25 cellular contexts compared by ENCODE assay signal in genomic region chr4:1467581-1468458, GRCh38.
"Had no signal": no experiment of that assay in that cellular context is flagged by ENCODE, and none has a peak within 500 bp of the region (broad histone marks: within the 10 kb centered on the region; RNA-seq: fewer than 3 reads in every experiment).

No MANE protein-coding gene starts in this region.

- H3K27me3 Mint-ChIP-seq: progenitor cell of endocrine pancreas had no signal

- H3K36me3 ChIP-seq: esophagus squamous epithelium, lower lobe of right lung, neutrophil, right atrium auricular region, sigmoid colon, thoracic aorta, tibial nerve, upper lobe of right lung, uterus had no signal

- H3K4me3 Mint-ChIP-seq: immature natural killer cell; naive thymus-derived CD8-positive, alpha-beta T cell; nephron progenitor cell; stimulated activated memory B cell treated with anti-CD40 and anti-IgM and Interleukin-4, amounts not matched to agents 10 μg/mL and 1 μg/mL and 100 μg/mL, for 72 hours had no signal

- H3K27ac Mint-ChIP-seq: immature natural killer cell; naive thymus-derived CD8-positive, alpha-beta T cell; nephron progenitor cell; progenitor cell of endocrine pancreas; stimulated activated memory B cell treated with anti-CD40 and anti-IgM and Interleukin-4, amounts not matched to agents 10 μg/mL and 1 μg/mL and 100 μg/mL, for 72 hours had no signal

- H3K9me3 ChIP-seq: esophagus squamous epithelium, lower lobe of right lung, neutrophil, right atrium auricular region, sigmoid colon, thoracic aorta, tibial nerve, upper lobe of right lung, uterus had no signal

- H3K4me1 Mint-ChIP-seq: immature natural killer cell; naive thymus-derived CD8-positive, alpha-beta T cell; stimulated activated memory B cell treated with anti-CD40 and anti-IgM and Interleukin-4, amounts not matched to agents 10 μg/mL and 1 μg/mL and 100 μg/mL, for 72 hours had no signal

- H3K27ac ChIP-seq: coronary artery, esophagus squamous epithelium, lower lobe of right lung, neutrophil, parathyroid adenoma, right atrium auricular region, sigmoid colon, thoracic aorta, tibial nerve, upper lobe of right lung, uterus had no signal

- DNase-seq: dermis blood vessel endothelial cell; effector memory CD4-positive, alpha-beta T cell; erythroblast; esophagus squamous epithelium; foreskin melanocyte; glutamatergic neuron; hypothalamus; immature natural killer cell; left ventricle myocardium superior; lower lobe of right lung; naive thymus-derived CD8-positive, alpha-beta T cell; nephron progenitor cell; sigmoid colon; stimulated activated CD4-positive, alpha-beta T cell treated with anti-CD3 and anti-CD28 coated beads, Interleukin-4, amount 100 ng/mL, for 4 hours; stimulated activated naive CD8-positive, alpha-beta T cell treated with anti-CD3 and anti-CD28 coated beads, Interleukin-15, Interleukin-2, amounts not matched to agents 100 U/mL and 50 U/mL, for 24 hours; upper lobe of right lung; uterus had no signal

- H2AFZ ChIP-seq: parathyroid adenoma had no signal

- H3K4me1 ChIP-seq: lower lobe of right lung, parathyroid adenoma, upper lobe of right lung, uterus had no signal

- H3K79me2 ChIP-seq: parathyroid adenoma had no signal

- H3K4me3 ChIP-seq: coronary artery, esophagus squamous epithelium, lower lobe of right lung, right atrium auricular region, sigmoid colon, thoracic aorta, tibial nerve, upper lobe of right lung, uterus had no signal

- H3K36me3 Mint-ChIP-seq: stimulated activated memory B cell treated with anti-CD40 and anti-IgM and Interleukin-4, amounts not matched to agents 10 μg/mL and 1 μg/mL and 100 μg/mL, for 72 hours had no signal

- H3K9ac ChIP-seq: parathyroid adenoma had no signal
